11 cellular contexts compared by ENCODE assay signal in genomic region chr17:75273968-75274708, GRCh38. TPM values are rescaled to one million over a fixed set of nuclear protein-coding genes. Genes with fewer than 3 reads are reported as not detected.
DNase-seq lines count a peak whose midpoint lies in the region; ATAC-seq, FAIRE-seq and TF ChIP-seq lines count a peak whose summit lies in the region.
"Had no signal": no experiment of that assay in that cellular context is flagged by ENCODE, and none has a peak within 500 bp of the region (broad histone marks: within the 10 kb centered on the region; RNA-seq: fewer than 3 reads in every experiment).

No MANE protein-coding gene starts in this region.

- in situ Hi-C loops in HepG2 (cut with HindIII; ENCODE audit: extremely low pct_ligation_motif_present, low pct_unique_long_range_greater_than_20kb), result no loop called here

- TF ChIP-seq POLR2A in HepG2 (IDR thresholded peaks at IDR 0.05; ENCODE audit: insufficient read depth in 1 of 2, low read depth in 2 of 2, low read length in 2 of 2), result 0 out of 4 replicates have a peak, but pooled peaks of 1 of the 2 experiments have one; percentile 38
- TF ChIP-seq POLR2A in right lobe of liver (IDR thresholded peaks at IDR 0.05), result no peak

- TF ChIP-seq EP300 in HepG2 (IDR thresholded peaks at IDR 0.05; ENCODE audit: low read depth in 2 of 2, low read length in 2 of 2) (no peak), HepG2 (CRISPR knock-in tag; IDR thresholded peaks at IDR 0.05; ENCODE audit: borderline replicate concordance) (no peak)

- peaks cover 2% of the 10 kb centered on the region for H3K27me3 Mint-ChIP-seq in type B pancreatic cell

- H3K4me3 ChIP-seq in HepG2 (replicated peaks in 1 of 3; ENCODE audit: insufficient read depth in 1 of 3, low read depth in 2 of 3, low read length in 3 of 3), result no peak overlapping the region
- H3K4me3 ChIP-seq in right lobe of liver, result no peak overlapping the region
- no peak overlapping the region for H3K4me3 ChIP-seq in fibroblast of lung (replicated peaks in 1 of 4; ENCODE audit: control extremely low read depth in 1 of 4, insufficient read depth in 1 of 4, low read depth in 3 of 4, low read length in 4 of 4)

- H3K4me2 ChIP-seq in HepG2 (ENCODE audit: low read depth, low read length), result no peak overlapping the region
- H3K4me2 ChIP-seq in fibroblast of lung (ENCODE audit: extremely low read depth, insufficient read depth, low read length), result no peak overlapping the region

- no peak for FAIRE-seq in HepG2 (lab: Jason Lieb, UNC)

- no peak for ATAC-seq in HepG2
- ATAC-seq in right lobe of liver, result no peak
- no peak for ATAC-seq in HG03442 (IDR thresholded peaks at IDR 0.05; ENCODE audit: unreplicated experiment)
- ATAC-seq: CD8-positive, alpha-beta T cell had no signal

- H3K36me3 Mint-ChIP-seq in type B pancreatic cell, result peaks cover 3% of the 10 kb centered on the region

- H3K9ac ChIP-seq in HepG2 (ENCODE audit: insufficient read depth, low read depth, low read length) (no peak overlapping the region), fibroblast of lung (ENCODE audit: insufficient read depth, low read length) (no peak overlapping the region)

- H3K9me3 Mint-ChIP-seq in type B pancreatic cell, result no peaks in the 10 kb centered on the region
- H3K9me3 Mint-ChIP-seq: CD8-positive, alpha-beta T cell had no signal

- H3K36me3 ChIP-seq in HepG2 (replicated peaks in 1 of 2; ENCODE audit: control insufficient read depth in 1 of 2, insufficient read depth in 2 of 2, low read length in 2 of 2) (peaks cover 13 to 34% of the 10 kb centered on the region in 2 experiments), right lobe of liver (peaks cover 0 to 7% (median 0%) of the 10 kb centered on the region in 4 donors), fibroblast of lung (ENCODE audit: control insufficient read depth, insufficient read depth, low read length) (peaks cover 3% of the 10 kb centered on the region)

- H3K79me2 ChIP-seq in HepG2 (ENCODE audit: insufficient read depth, low read length) (peaks cover 6% of the 10 kb centered on the region), fibroblast of lung (ENCODE audit: control insufficient read depth, insufficient read depth, low read length) (no peaks in the 10 kb centered on the region)

- H3K4me1 ChIP-seq in HepG2 (ENCODE audit: insufficient read depth, low read length), result peaks cover 22% of the 10 kb centered on the region
- H3K4me1 ChIP-seq in right lobe of liver, result peaks cover 0 to 15% (median 6%) of the 10 kb centered on the region in 4 donors
- H3K4me1 ChIP-seq in fibroblast of lung (ENCODE audit: control insufficient read depth, extremely low read depth, insufficient read depth, low read length), result peaks cover 15% of the 10 kb centered on the region

- no TSS peak for BruUV-seq in HepG2 (replicated peaks; lab: Mats Ljungman, UMichigan)

- no peak for DNase-seq in HepG2 (ENCODE audit: low spot score)
- DNase-seq in right lobe of liver, result no peak
- peak; percentile 62 for DNase-seq in RWPE1 (ENCODE audit: low spot score)
- DNase-seq in fibroblast of lung (ENCODE audit: low read depth in 2 of 2), result peak; percentile 67 to 88
- no peak for DNase-seq in type B pancreatic cell (ENCODE audit: extremely low spot score, unreplicated experiment)
- DNase-seq in NCI-H774 (lab: John Stamatoyannopoulos, UW), result no peak
- DNase-seq in head of caudate nucleus, result no peak
- DNase-seq: CD8-positive, alpha-beta T cell; effector CD8-positive, alpha-beta T cell; T-helper 9 cell had no signal

- peak overlapping the region; percentile 35 for H3K4me3 Mint-ChIP-seq in type B pancreatic cell
- H3K4me3 Mint-ChIP-seq: CD8-positive, alpha-beta T cell had no signal

- CTCF ChIA-PET in HepG2 (lab: Yijun Ruan, JAX; ENCODE audit: low intra/inter-chr PET ratio, low total read pairs) (no interaction called here), RWPE1 (lab: Yijun Ruan, JAX) (interaction anchor here (0.6 to 1.4 kb wide), 2 partner anchors 9 to 15 kb away, joined by 5 to 6 read pairs; partner anchors contain the start of gene SLC25A19)

- no peak overlapping the region for H3K27ac Mint-ChIP-seq in type B pancreatic cell
- H3K27ac Mint-ChIP-seq: CD8-positive, alpha-beta T cell had no signal

- TF ChIP-seq RAD21 in HepG2 (CRISPR knock-in tag; IDR thresholded peaks at IDR 0.05), result no peak

- POLR2A ChIA-PET in HepG2 (lab: Yijun Ruan, JAX) (interaction anchor here (0.9 to 1.6 kb wide), 3 partner anchors 12 to 15 kb away, joined by 3 to 5 read pairs (median 4); partner anchors contain the start of genes GGA3, MRPS7 and SLC25A19), RWPE1 (lab: Yijun Ruan, JAX; ENCODE audit: low non-redundant PET) (no interaction called here)

- no peak overlapping the region for H2AFZ ChIP-seq in HepG2 (ENCODE audit: low read length)
- H2AFZ ChIP-seq in fibroblast of lung (ENCODE audit: low read length), result no peak overlapping the region

- intact Hi-C loops in HepG2 (cut with micrococcal nuclease; ENCODE audit: unreplicated experiment), result no loop called here
- intact Hi-C loops in right lobe of liver (cut with DNase I), result loop anchor here in 1 of 2 donors (10.0 kb wide), 1 partner anchor 141 kb away; no protein-coding TSS in a partner anchor
- intact Hi-C loops in head of caudate nucleus (cut with DNase I), result no loop called here

- no peak for TF ChIP-seq CTCF in HepG2 (CRISPR knock-in tag; IDR thresholded peaks at IDR 0.05)
- TF ChIP-seq CTCF in right lobe of liver (IDR thresholded peaks at IDR 0.05), result no peak
- no peak for TF ChIP-seq CTCF in RWPE1 (conservative IDR thresholded peaks at IDR 0.05; ENCODE audit: low read depth)
- TF ChIP-seq CTCF in fibroblast of lung (conservative IDR thresholded peaks at IDR 0.05 in 1 of 2, IDR thresholded peaks at IDR 0.05 in 1 of 2; ENCODE audit: low read depth in 1 of 2, low read length in 2 of 2), result no peak
- no peak for TF ChIP-seq CTCF in type B pancreatic cell (conservative IDR thresholded peaks at IDR 0.05)

- H4K20me1 ChIP-seq in HepG2 (ENCODE audit: insufficient read depth, low read length), result no peaks in the 10 kb centered on the region
- H4K20me1 ChIP-seq in fibroblast of lung (ENCODE audit: control insufficient read depth, extremely low read depth, insufficient read depth, low read length), result no peaks in the 10 kb centered on the region

- H3K9me3 ChIP-seq in HepG2 (ENCODE audit: low read length) (no peaks in the 10 kb centered on the region), right lobe of liver (no peaks in the 10 kb centered on the region), fibroblast of lung (ENCODE audit: control insufficient read depth, insufficient read depth, low read depth, low read length) (no peaks in the 10 kb centered on the region)

- no peak overlapping the region for H3K27ac ChIP-seq in HepG2 (ENCODE audit: extremely low read length, insufficient read depth, low read length)
- H3K27ac ChIP-seq in right lobe of liver, result no peak overlapping the region
- peak overlapping the region; percentile 89 for H3K27ac ChIP-seq in RWPE1
- no peak overlapping the region for H3K27ac ChIP-seq in fibroblast of lung (ENCODE audit: insufficient read depth, low read length)

- 98% methylated on average over 7 of the region's 7 CpGs for WGBS in HepG2 (ENCODE audit: low lambda C conversion rate)
- 71% methylated on average over 7 of the region's 7 CpGs for WGBS in right lobe of liver (ENCODE audit: insufficient coverage, low coverage, low lambda C conversion rate, missing lambda C conversion rate)

- H3K27me3 ChIP-seq in HepG2 (ENCODE audit: control insufficient read depth in 1 of 2, insufficient read depth in 2 of 2, low read length in 2 of 2) (no peaks in the 10 kb centered on the region), right lobe of liver (no peaks in the 10 kb centered on the region), fibroblast of lung (ENCODE audit: control insufficient read depth, insufficient read depth, low read length) (no peaks in the 10 kb centered on the region)

- peaks cover 14% of the 10 kb centered on the region for H3K4me1 Mint-ChIP-seq in type B pancreatic cell (ENCODE audit: unreplicated experiment)

RNA-seq across cellular contexts. Expression of gene MIF4GD, which starts 3.1 kb away (rescaled TPM):
- total RNA-seq in HepG2 (2016; rRNA removed; fragmentation: Illumina TruSeq; extraction: Trizol), result 12.4 and 14.0 TPM in 2 replicates
- total RNA-seq in HepG2 (2016; cell fraction: cytosol; rRNA removed; fragmentation: Illumina TruSeq; extraction: Trizol; ENCODE audit: low read depth), result 14.9 and 19.4 TPM in 2 replicates
- total RNA-seq in HepG2 (2016; cell fraction: insoluble cytoplasmic fraction; rRNA removed; fragmentation: Illumina TruSeq; extraction: Trizol), result 12.4 and 12.8 TPM in 2 replicates
- 20.2 and 27.4 TPM in 2 replicates for total RNA-seq in HepG2 (2016; cell fraction: membrane; rRNA removed; fragmentation: Illumina TruSeq; extraction: Trizol)
- total RNA-seq in HepG2 (2016; cell fraction: nucleus; rRNA removed; fragmentation: Illumina TruSeq; extraction: Trizol), result 7.5 and 8.5 TPM in 2 replicates
- polyA plus RNA-seq in HepG2 (2011; rRNA removed), result 28.0 and 28.5 TPM in 2 replicates
- 30.7 and 36.9 TPM in 2 replicates for polyA plus RNA-seq in HepG2 (2011; cell fraction: cytosol; rRNA removed)
- polyA plus RNA-seq in HepG2 (2011; cell fraction: nucleus; rRNA removed), result 22.5 and 28.6 TPM in 2 replicates
- polyA plus RNA-seq in HepG2 (2012), result 16.1 and 23.1 TPM in 2 replicates
- polyA plus RNA-seq in HepG2 (2016; cell fraction: cytosol; fragmentation: Illumina TruSeq; extraction: Trizol; ENCODE audit: low read depth), result 24.3 and 26.9 TPM in 2 replicates
- 14.3 and 16.3 TPM in 2 replicates for polyA plus RNA-seq in HepG2 (2016; cell fraction: insoluble cytoplasmic fraction; fragmentation: Illumina TruSeq; extraction: Trizol; ENCODE audit: low read depth)
- 22.6 and 27.4 TPM in 2 replicates for polyA plus RNA-seq in HepG2 (2016; cell fraction: membrane; fragmentation: Illumina TruSeq; extraction: Trizol; ENCODE audit: low read depth)
- 16.3 and 18.0 TPM in 2 replicates for polyA plus RNA-seq in HepG2 (2016; cell fraction: nucleus; fragmentation: Illumina TruSeq; extraction: Trizol; ENCODE audit: insufficient read depth, low read depth)
- polyA minus RNA-seq in HepG2 (2011; rRNA and poly(A)+ RNA removed; ENCODE audit: low replicate concordance), result 36.9 and 56.1 TPM in 2 replicates
- polyA minus RNA-seq in HepG2 (2011; cell fraction: cytosol; rRNA and poly(A)+ RNA removed), result 8.3 and 10.2 TPM in 2 replicates
- polyA minus RNA-seq in HepG2 (2011; cell fraction: nucleus; rRNA and poly(A)+ RNA removed), result 6.3 and 6.7 TPM in 2 replicates
- 10 to 100 TPM in 2 of 6 experiments, 1 to 10 TPM in 4; 7.3 to 21.9 (median 8.2) TPM for total RNA-seq in right lobe of liver
- total RNA-seq in fibroblast of lung, result 5.6 and 6.3 TPM in 2 replicates
- polyA plus RNA-seq in fibroblast of lung, result 10.3 and 11.4 TPM in 2 replicates
- polyA plus RNA-seq in fibroblast of lung (2012), result 8.1 and 9.7 TPM in 2 replicates
- polyA minus RNA-seq in fibroblast of lung (ENCODE audit: low replicate concordance), result 11.3 and 14.4 TPM in 2 replicates
- 11.9 and 16.6 TPM in 2 replicates for total RNA-seq in type B pancreatic cell (ENCODE audit: low replicate concordance)

RNA-seq across cellular contexts. Expression of gene MRPS7, which starts 12.5 kb away (rescaled TPM):
- total RNA-seq in HepG2 (2016; rRNA removed; fragmentation: Illumina TruSeq; extraction: Trizol), result 162 and 184 TPM in 2 replicates
- 134 and 137 TPM in 2 replicates for total RNA-seq in HepG2 (2016; cell fraction: cytosol; rRNA removed; fragmentation: Illumina TruSeq; extraction: Trizol; ENCODE audit: low read depth)
- 167 and 201 TPM in 2 replicates for total RNA-seq in HepG2 (2016; cell fraction: insoluble cytoplasmic fraction; rRNA removed; fragmentation: Illumina TruSeq; extraction: Trizol)
- 80.5 and 88.4 TPM in 2 replicates for total RNA-seq in HepG2 (2016; cell fraction: membrane; rRNA removed; fragmentation: Illumina TruSeq; extraction: Trizol)
- 68.8 and 73.8 TPM in 2 replicates for total RNA-seq in HepG2 (2016; cell fraction: nucleus; rRNA removed; fragmentation: Illumina TruSeq; extraction: Trizol)
- polyA plus RNA-seq in HepG2 (2011; rRNA removed), result 94.2 and 97.0 TPM in 2 replicates
- polyA plus RNA-seq in HepG2 (2011; cell fraction: cytosol; rRNA removed), result 87.2 and 95.5 TPM in 2 replicates
- 63.3 and 73.0 TPM in 2 replicates for polyA plus RNA-seq in HepG2 (2011; cell fraction: nucleus; rRNA removed)
- polyA plus RNA-seq in HepG2 (2012), result 72.9 and 76.0 TPM in 2 replicates
- polyA plus RNA-seq in HepG2 (2016; cell fraction: cytosol; fragmentation: Illumina TruSeq; extraction: Trizol; ENCODE audit: low read depth), result 45.6 and 49.3 TPM in 2 replicates
- polyA plus RNA-seq in HepG2 (2016; cell fraction: insoluble cytoplasmic fraction; fragmentation: Illumina TruSeq; extraction: Trizol; ENCODE audit: low read depth), result 166 and 186 TPM in 2 replicates
- polyA plus RNA-seq in HepG2 (2016; cell fraction: membrane; fragmentation: Illumina TruSeq; extraction: Trizol; ENCODE audit: low read depth), result 55.3 and 55.7 TPM in 2 replicates
- 89.9 and 111 TPM in 2 replicates for polyA plus RNA-seq in HepG2 (2016; cell fraction: nucleus; fragmentation: Illumina TruSeq; extraction: Trizol; ENCODE audit: insufficient read depth, low read depth)
- 59.7 and 76.4 TPM in 2 replicates for polyA minus RNA-seq in HepG2 (2011; rRNA and poly(A)+ RNA removed; ENCODE audit: low replicate concordance)
- 39.8 and 44.1 TPM in 2 replicates for polyA minus RNA-seq in HepG2 (2011; cell fraction: cytosol; rRNA and poly(A)+ RNA removed)
- 72.5 and 79.3 TPM in 2 replicates for polyA minus RNA-seq in HepG2 (2011; cell fraction: nucleus; rRNA and poly(A)+ RNA removed)
- total RNA-seq in right lobe of liver, result 10 to 100 TPM; 29.6 to 37.2 (median 33.7) TPM
- total RNA-seq in fibroblast of lung, result 44.7 and 51.5 TPM in 2 replicates
- 44.2 and 62.8 TPM in 2 replicates for polyA plus RNA-seq in fibroblast of lung
- 49.1 and 72.4 TPM in 2 replicates for polyA plus RNA-seq in fibroblast of lung (2012)
- polyA minus RNA-seq in fibroblast of lung (ENCODE audit: low replicate concordance), result 27.5 and 38.9 TPM in 2 replicates
- 67.0 and 70.9 TPM in 2 replicates for total RNA-seq in type B pancreatic cell (ENCODE audit: low replicate concordance)

RNA-seq across cellular contexts. Expression of gene GGA3, which starts 12.7 kb away (rescaled TPM):
- total RNA-seq in HepG2 (2016; rRNA removed; fragmentation: Illumina TruSeq; extraction: Trizol) (20.9 and 28.4 TPM in 2 replicates), right lobe of liver (10 to 100 TPM; 12.4 to 18.9 (median 15.8) TPM), fibroblast of lung (8.0 and 13.0 TPM in 2 replicates), type B pancreatic cell (ENCODE audit: low replicate concordance) (49.7 and 64.4 TPM in 2 replicates)
- total RNA-seq in HepG2 (2016; cell fraction: cytosol; rRNA removed; fragmentation: Illumina TruSeq; extraction: Trizol; ENCODE audit: low read depth), result 27.6 and 36.0 TPM in 2 replicates
- total RNA-seq in HepG2 (2016; cell fraction: insoluble cytoplasmic fraction; rRNA removed; fragmentation: Illumina TruSeq; extraction: Trizol), result 19.3 and 27.1 TPM in 2 replicates
- 16.9 and 18.9 TPM in 2 replicates for total RNA-seq in HepG2 (2016; cell fraction: membrane; rRNA removed; fragmentation: Illumina TruSeq; extraction: Trizol)
- total RNA-seq in HepG2 (2016; cell fraction: nucleus; rRNA removed; fragmentation: Illumina TruSeq; extraction: Trizol), result 36.9 and 38.2 TPM in 2 replicates
- polyA plus RNA-seq in HepG2 (2011; rRNA removed) (43.7 and 50.1 TPM in 2 replicates), fibroblast of lung (14.4 and 21.8 TPM in 2 replicates)
- 13.5 and 14.0 TPM in 2 replicates for polyA plus RNA-seq in HepG2 (2011; cell fraction: cytosol; rRNA removed)
- 250 and 284 TPM in 2 replicates for polyA plus RNA-seq in HepG2 (2011; cell fraction: nucleus; rRNA removed)
- 35.6 and 46.6 TPM in 2 replicates for polyA plus RNA-seq in HepG2 (2012)
- polyA plus RNA-seq in HepG2 (2016; cell fraction: cytosol; fragmentation: Illumina TruSeq; extraction: Trizol; ENCODE audit: low read depth), result 2.6 and 2.9 TPM in 2 replicates
- polyA plus RNA-seq in HepG2 (2016; cell fraction: insoluble cytoplasmic fraction; fragmentation: Illumina TruSeq; extraction: Trizol; ENCODE audit: low read depth), result 14.5 and 18.7 TPM in 2 replicates
- polyA plus RNA-seq in HepG2 (2016; cell fraction: membrane; fragmentation: Illumina TruSeq; extraction: Trizol; ENCODE audit: low read depth), result 7.5 and 8.4 TPM in 2 replicates
- 131 and 138 TPM in 2 replicates for polyA plus RNA-seq in HepG2 (2016; cell fraction: nucleus; fragmentation: Illumina TruSeq; extraction: Trizol; ENCODE audit: insufficient read depth, low read depth)
- 45.8 and 47.5 TPM in 2 replicates for polyA minus RNA-seq in HepG2 (2011; rRNA and poly(A)+ RNA removed; ENCODE audit: low replicate concordance)
- 11.4 and 16.5 TPM in 2 replicates for polyA minus RNA-seq in HepG2 (2011; cell fraction: cytosol; rRNA and poly(A)+ RNA removed)
- 60.0 and 81.4 TPM in 2 replicates for polyA minus RNA-seq in HepG2 (2011; cell fraction: nucleus; rRNA and poly(A)+ RNA removed)
- polyA plus RNA-seq in fibroblast of lung (2012), result 15.7 and 20.2 TPM in 2 replicates
- 60.0 and 62.1 TPM in 2 replicates for polyA minus RNA-seq in fibroblast of lung (ENCODE audit: low replicate concordance)

RNA-seq across cellular contexts. Expression of gene SLC25A19, which starts 15.1 kb away (rescaled TPM):
- total RNA-seq in HepG2 (2016; rRNA removed; fragmentation: Illumina TruSeq; extraction: Trizol) (41.4 and 42.2 TPM in 2 replicates), right lobe of liver (10 to 100 TPM in 2 of 6 experiments, 1 to 10 TPM in 4; 3.8 to 13.4 (median 7.3) TPM), fibroblast of lung (7.4 and 9.7 TPM in 2 replicates), type B pancreatic cell (ENCODE audit: low replicate concordance) (17.0 and 17.8 TPM in 2 replicates)
- total RNA-seq in HepG2 (2016; cell fraction: cytosol; rRNA removed; fragmentation: Illumina TruSeq; extraction: Trizol; ENCODE audit: low read depth), result 27.2 and 31.3 TPM in 2 replicates
- total RNA-seq in HepG2 (2016; cell fraction: insoluble cytoplasmic fraction; rRNA removed; fragmentation: Illumina TruSeq; extraction: Trizol), result 37.5 and 41.8 TPM in 2 replicates
- total RNA-seq in HepG2 (2016; cell fraction: membrane; rRNA removed; fragmentation: Illumina TruSeq; extraction: Trizol), result 45.2 and 53.1 TPM in 2 replicates
- 24.9 and 25.1 TPM in 2 replicates for total RNA-seq in HepG2 (2016; cell fraction: nucleus; rRNA removed; fragmentation: Illumina TruSeq; extraction: Trizol)
- polyA plus RNA-seq in HepG2 (2011; rRNA removed) (24.4 and 27.7 TPM in 2 replicates), fibroblast of lung (5.1 and 8.4 TPM in 2 replicates)
- 26.0 and 29.6 TPM in 2 replicates for polyA plus RNA-seq in HepG2 (2011; cell fraction: cytosol; rRNA removed)
- polyA plus RNA-seq in HepG2 (2011; cell fraction: nucleus; rRNA removed), result 33.6 and 35.5 TPM in 2 replicates
- polyA plus RNA-seq in HepG2 (2012), result 16.6 and 24.7 TPM in 2 replicates
- polyA plus RNA-seq in HepG2 (2016; cell fraction: cytosol; fragmentation: Illumina TruSeq; extraction: Trizol; ENCODE audit: low read depth), result 24.2 and 31.6 TPM in 2 replicates
- polyA plus RNA-seq in HepG2 (2016; cell fraction: insoluble cytoplasmic fraction; fragmentation: Illumina TruSeq; extraction: Trizol; ENCODE audit: low read depth), result 47.0 and 51.5 TPM in 2 replicates
- polyA plus RNA-seq in HepG2 (2016; cell fraction: membrane; fragmentation: Illumina TruSeq; extraction: Trizol; ENCODE audit: low read depth), result 34.4 and 46.3 TPM in 2 replicates
- 42.3 and 47.3 TPM in 2 replicates for polyA plus RNA-seq in HepG2 (2016; cell fraction: nucleus; fragmentation: Illumina TruSeq; extraction: Trizol; ENCODE audit: insufficient read depth, low read depth)
- polyA minus RNA-seq in HepG2 (2011; rRNA and poly(A)+ RNA removed; ENCODE audit: low replicate concordance), result 17.3 and 57.6 TPM in 2 replicates
- 9.2 and 11.1 TPM in 2 replicates for polyA minus RNA-seq in HepG2 (2011; cell fraction: cytosol; rRNA and poly(A)+ RNA removed)
- polyA minus RNA-seq in HepG2 (2011; cell fraction: nucleus; rRNA and poly(A)+ RNA removed), result 14.4 and 14.5 TPM in 2 replicates
- 5.9 and 11.8 TPM in 2 replicates for polyA plus RNA-seq in fibroblast of lung (2012)
- 24.0 and 26.9 TPM in 2 replicates for polyA minus RNA-seq in fibroblast of lung (ENCODE audit: low replicate concordance)

Comparison
In these comparisons a context has a peak if more than half of its experiments do, and no peak if none do; other contexts are left out.
1. DNase-seq: peak in RWPE1 (single experiment) and fibroblast of lung (2 of 2); none in HepG2 (single experiment), right lobe of liver (0 of 3), type B pancreatic cell (single experiment), NCI-H774 (single experiment) and head of caudate nucleus (0 of 42).